In genomic region chr11:102746746-102747578, GRCh38 we compare ENCODE assay signal across 11 cellular contexts. TPM values are rescaled to one million over a fixed set of nuclear protein-coding genes. Genes with fewer than 3 reads are reported as not detected.
DNase-seq lines count a peak whose midpoint lies in the region; ATAC-seq, FAIRE-seq and TF ChIP-seq lines count a peak whose summit lies in the region.
"Not testable (repeated sequence)": the region's sequence is repeated elsewhere in the genome, so short reads cannot be mapped to it uniquely, and the experiment has no call there.
"Had no signal": no experiment of that assay in that cellular context is flagged by ENCODE, and none has a peak within 500 bp of the region (broad histone marks: within the 10 kb centered on the region; RNA-seq: fewer than 3 reads in every experiment).

No MANE protein-coding gene starts in this region.

- peak overlapping the region; percentile 14; the same call in 1 of the 2 replicates for H2AFZ ChIP-seq in GM23338

- not testable (repeated sequence) for H3K27me3 Mint-ChIP-seq in GM23338 (ENCODE audit: insufficient read depth, low read depth, poor library complexity); glutamatergic neuron (ENCODE audit: unreplicated experiment); nephron (ENCODE audit: low read depth)

- H3K36me3 Mint-ChIP-seq in GM23338 (ENCODE audit: low read depth); glutamatergic neuron (ENCODE audit: unreplicated experiment); nephron (ENCODE audit: low read depth): not testable (repeated sequence)

- H3K4me3 Mint-ChIP-seq in GM23338, result peak overlapping the region; percentile 77
- peak overlapping the region; percentile 73 for H3K4me3 Mint-ChIP-seq in glutamatergic neuron (ENCODE audit: unreplicated experiment)
- peak overlapping the region; percentile 16 to 60 (median 44) for H3K4me3 Mint-ChIP-seq in nephron

- not testable (repeated sequence) for H3K9me2 ChIP-seq in GM23338 (ENCODE audit: insufficient read depth)

- H3K27ac Mint-ChIP-seq in GM23338 (peak overlapping the region; percentile 93), glutamatergic neuron (ENCODE audit: unreplicated experiment) (peak overlapping the region; percentile 82), nephron (peak overlapping the region in 1 of 3 experiments; percentile 44)

- FAIRE-seq in A549 (lab: Jason Lieb, UNC), result not testable (repeated sequence)

- H3K4me3 ChIP-seq in A549, result peak overlapping the region; percentile 32
- peak overlapping the region; percentile 55 for H3K4me3 ChIP-seq in GM23338
- H3K4me3 ChIP-seq in choroid plexus epithelial cell (ENCODE audit: low read depth, low read length), result peak overlapping the region; percentile 32

- peak overlapping the region; percentile 58 to 66 for H3K27ac ChIP-seq in A549
- H3K27ac ChIP-seq in GM23338 (ENCODE audit: low read depth), result not testable (repeated sequence)

- H3K9me3 ChIP-seq in A549, result not testable (repeated sequence)

- H3K27me3 ChIP-seq in GM23338 (ENCODE audit: insufficient read depth), result not testable (repeated sequence)

- 43% methylated on average over 25 of the region's 32 CpGs for WGBS in A549 (ENCODE audit: missing lambda C conversion rate)

- H3F3A ChIP-seq in GM23338 (replicated peaks; ENCODE audit: low read depth), result not testable (repeated sequence)

- not testable (repeated sequence) for TF ChIP-seq EP300 in A549 (IDR thresholded peaks at IDR 0.05)

- not testable (repeated sequence) for ATAC-seq in A549, GM23338

- POLR2A ChIA-PET in A549 (lab: Yijun Ruan, JAX), result not testable (repeated sequence)

- CTCF ChIA-PET in A549 (lab: Yijun Ruan, JAX), result not testable (repeated sequence)

- not testable (repeated sequence) for TF ChIP-seq POLR2A in A549 (IDR thresholded peaks at IDR 0.05; ENCODE audit: low read length)

- H3K79me2 ChIP-seq in GM23338 (replicated peaks; ENCODE audit: insufficient read depth), result not testable (repeated sequence)

- peaks cover 19% of the 10 kb centered on the region for H3K9me3 Mint-ChIP-seq in GM23338
- not testable (repeated sequence) for H3K9me3 Mint-ChIP-seq in glutamatergic neuron (ENCODE audit: unreplicated experiment)
- H3K9me3 Mint-ChIP-seq in nephron, result peaks cover 14% of the 10 kb centered on the region

- not testable (repeated sequence) for TF ChIP-seq RAD21 in A549 (conservative IDR thresholded peaks at IDR 0.05 in 1 of 2, IDR thresholded peaks at IDR 0.05 in 1 of 2)

- not testable (repeated sequence) for DNase-seq in A549 (ENCODE audit: low read depth in 1 of 2, low spot score in 1 of 2); GM23338 (ENCODE audit: low spot score); choroid plexus epithelial cell (ENCODE audit: low read depth); glutamatergic neuron
- DNase-seq in NCI-H1105 treated with DMSO at 0.1 percent for 48 hours (lab: John Stamatoyannopoulos, UW), result peak; percentile 37
- peak; percentile 47 for DNase-seq in NCI-H510A treated with DMSO at 0.1 percent for 48 hours (lab: John Stamatoyannopoulos, UW)
- DNase-seq in SHP77 (lab: John Stamatoyannopoulos, UW), result peak; percentile 11 to 29

- H4K20me1 ChIP-seq in GM23338 (replicated peaks; ENCODE audit: insufficient read depth), result not testable (repeated sequence)

- peak overlapping the region; percentile 29; the same call in 2 of the 3 replicates for H3K4me2 ChIP-seq in A549
- peak overlapping the region; percentile 77 for H3K4me2 ChIP-seq in GM23338

- H3K4me1 ChIP-seq in A549, result not testable (repeated sequence)
- H3K4me1 ChIP-seq in GM23338 (ENCODE audit: insufficient read depth), result peaks cover 22% of the 10 kb centered on the region

- not testable (repeated sequence) for TF ChIP-seq CTCF in A549 (IDR thresholded peaks at IDR 0.05); GM23338 (conservative IDR thresholded peaks at IDR 0.05; ENCODE audit: low read depth in 2 of 2); choroid plexus epithelial cell (conservative IDR thresholded peaks at IDR 0.05; ENCODE audit: low read depth, low read length); glutamatergic neuron (IDR thresholded peaks at IDR 0.05; ENCODE audit: partially characterized antibody, unreplicated experiment); nephron (IDR thresholded peaks at IDR 0.05; ENCODE audit: unreplicated experiment in 3 of 3)

- not testable (repeated sequence) for H3K36me3 ChIP-seq in GM23338 (ENCODE audit: insufficient read depth)

- peaks cover 13% of the 10 kb centered on the region for H3K4me1 Mint-ChIP-seq in GM23338
- not testable (repeated sequence) for H3K4me1 Mint-ChIP-seq in glutamatergic neuron (ENCODE audit: low read depth, unreplicated experiment); nephron

RNA-seq across cellular contexts. Expression of gene MMP8, which starts 22.2 kb away (rescaled TPM):
- polyA plus RNA-seq in A549 (2011; rRNA removed) (not detected in 2 replicates), A549 (2017; fragmentation: RNase III; extraction: RNeasy Plus Mini Kit Qiagen cat#74134 plus additional on column Dnase treatment) (not detected in 3 replicates), GM23338 (2016; fragmentation: Nextera tagmentation; extraction: Ambion mirVana) (not detected in 2 replicates)
- not detected in 2 replicates for polyA plus RNA-seq in A549 (2012; cell fraction: cytosol; rRNA removed)
- polyA plus RNA-seq in A549 (2012; cell fraction: nucleus; rRNA removed), result not detected in 2 replicates
- polyA minus RNA-seq in A549 (2011; rRNA and poly(A)+ RNA removed), result not detected in 2 replicates
- total RNA-seq in GM23338 (2014; rRNA removed; shearing (Covaris generic)), result not detected in 2 replicates
- total RNA-seq in glutamatergic neuron (ENCODE audit: unreplicated experiment), result not detected
- total RNA-seq: A172, M059J, Right ventricle myocardium superior had no signal

RNA-seq across cellular contexts. Expression of gene MMP10, which starts 33.5 kb away (rescaled TPM):
- polyA plus RNA-seq in A549 (2011; rRNA removed) (1.5 and 2.0 TPM in 2 replicates), A549 (2017; fragmentation: RNase III; extraction: RNeasy Plus Mini Kit Qiagen cat#74134 plus additional on column Dnase treatment) (0.13 to 0.17 TPM (median 0.13 TPM) in 3 replicates), GM23338 (2016; fragmentation: Nextera tagmentation; extraction: Ambion mirVana) (not detected in 2 replicates)
- 0.03 and 0.04 TPM in 2 replicates for polyA plus RNA-seq in A549 (2012; cell fraction: cytosol; rRNA removed)
- 0.05 TPM in 2 replicates for polyA plus RNA-seq in A549 (2012; cell fraction: nucleus; rRNA removed)
- 0.44 and 0.95 TPM in 2 replicates for polyA minus RNA-seq in A549 (2011; rRNA and poly(A)+ RNA removed)
- 0.10 and 0.31 TPM in 2 replicates for total RNA-seq in GM23338 (2014; rRNA removed; shearing (Covaris generic))
- not detected for total RNA-seq in glutamatergic neuron (ENCODE audit: unreplicated experiment)
- total RNA-seq: Right ventricle myocardium superior had no signal

RNA-seq across cellular contexts. Expression of gene MMP27, which starts 41.4 kb away (rescaled TPM):
- polyA plus RNA-seq in A549 (2011; rRNA removed), result not detected in 2 replicates
- not detected in 2 replicates for polyA plus RNA-seq in A549 (2012; cell fraction: cytosol; rRNA removed)
- not detected in 2 replicates for polyA plus RNA-seq in A549 (2012; cell fraction: nucleus; rRNA removed)
- not detected in 3 replicates for polyA plus RNA-seq in A549 (2017; fragmentation: RNase III; extraction: RNeasy Plus Mini Kit Qiagen cat#74134 plus additional on column Dnase treatment)
- polyA minus RNA-seq in A549 (2011; rRNA and poly(A)+ RNA removed), result not detected in 2 replicates
- not detected in 2 replicates for total RNA-seq in GM23338 (2014; rRNA removed; shearing (Covaris generic))
- polyA plus RNA-seq in GM23338 (2016; fragmentation: Nextera tagmentation; extraction: Ambion mirVana), result not detected in 2 replicates
- total RNA-seq in glutamatergic neuron (ENCODE audit: unreplicated experiment), result not detected
- total RNA-seq: A172, M059J, Right ventricle myocardium superior had no signal

RNA-seq across cellular contexts. Expression of gene MMP1, which starts 51.0 kb away (rescaled TPM):
- 0.12 and 0.42 TPM in 2 replicates for polyA plus RNA-seq in A549 (2011; rRNA removed)
- not detected in 2 replicates for polyA plus RNA-seq in A549 (2012; cell fraction: cytosol; rRNA removed)
- polyA plus RNA-seq in A549 (2012; cell fraction: nucleus; rRNA removed), result not detected in 2 replicates
- polyA plus RNA-seq in A549 (2017; fragmentation: RNase III; extraction: RNeasy Plus Mini Kit Qiagen cat#74134 plus additional on column Dnase treatment), result 0.06 TPM in 1 of 3 replicates, not detected in the others
- 0.17 TPM in 1 of 2 replicates, not detected in the other for polyA minus RNA-seq in A549 (2011; rRNA and poly(A)+ RNA removed)
- not detected in 2 replicates for total RNA-seq in GM23338 (2014; rRNA removed; shearing (Covaris generic))
- polyA plus RNA-seq in GM23338 (2016; fragmentation: Nextera tagmentation; extraction: Ambion mirVana), result not detected in 2 replicates
- not detected for total RNA-seq in glutamatergic neuron (ENCODE audit: unreplicated experiment)
- total RNA-seq: Right ventricle myocardium superior had no signal
